Comparison of ENCODE assay signal across 35 cellular contexts in genomic region chr11:2167141-2168045, GRCh38. TPM values are rescaled to one million over a fixed set of nuclear protein-coding genes. Genes with fewer than 3 reads are reported as not detected.
"Had no signal": no experiment of that assay in that cellular context is flagged by ENCODE, and none has a peak within 500 bp of the region (broad histone marks: within the 10 kb centered on the region; RNA-seq: fewer than 3 reads in every experiment).

No MANE protein-coding gene starts in this region.

- H3K9me3 Mint-ChIP-seq: naive thymus-derived CD4-positive, alpha-beta T cell; natural killer cell; nephron; neural progenitor cell; stimulated activated memory B cell treated with anti-CD40 and anti-IgM and Interleukin-4, amounts not matched to agents 10 μg/mL and 1 μg/mL and 100 μg/mL, for 72 hours; stimulated activated naive CD8-positive, alpha-beta T cell treated with anti-CD3 and anti-CD28 coated beads, Interleukin-15, amount 100 ng/mL, for 72 hours had no signal

- ATAC-seq: stimulated activated memory B cell treated with anti-CD40 and anti-IgM and Interleukin-4, amounts not matched to agents 10 μg/mL and 1 μg/mL and 100 μg/mL, for 72 hours; stimulated activated naive CD8-positive, alpha-beta T cell treated with anti-CD3 and anti-CD28 coated beads, Interleukin-15, amount 100 ng/mL, for 72 hours; stimulated activated naive CD8-positive, alpha-beta T cell treated with anti-CD3 and anti-CD28 coated beads, Interleukin-15, Interleukin-2, amounts not matched to agents 100 U/mL and 50 U/mL, for 24 hours had no signal

- H3K9ac ChIP-seq: neural progenitor cell, parathyroid adenoma had no signal

- H3K27ac Mint-ChIP-seq: natural killer cell; nephron; neural progenitor cell; progenitor cell of endocrine pancreas; stimulated activated memory B cell treated with anti-CD40 and anti-IgM and Interleukin-4, amounts not matched to agents 10 μg/mL and 1 μg/mL and 100 μg/mL, for 72 hours; stimulated activated naive CD8-positive, alpha-beta T cell treated with anti-CD3 and anti-CD28 coated beads, Interleukin-15, amount 100 ng/mL, for 72 hours had no signal

- H3K27me3 ChIP-seq: ovary, testis, vagina had no signal

- H3K4me3 Mint-ChIP-seq: naive thymus-derived CD4-positive, alpha-beta T cell; natural killer cell; nephron; neural progenitor cell; stimulated activated memory B cell treated with anti-CD40 and anti-IgM and Interleukin-4, amounts not matched to agents 10 μg/mL and 1 μg/mL and 100 μg/mL, for 72 hours; stimulated activated naive CD8-positive, alpha-beta T cell treated with anti-CD3 and anti-CD28 coated beads, Interleukin-15, amount 100 ng/mL, for 72 hours had no signal

- H3K79me2 ChIP-seq: parathyroid adenoma had no signal

- H2AFZ ChIP-seq: parathyroid adenoma had no signal

- H3K27ac ChIP-seq: neural progenitor cell, neutrophil, ovary, parathyroid adenoma, psoas muscle, skin epidermis, suprapubic skin, testis, tibial artery, transverse colon, upper lobe of left lung, vagina had no signal

- H3K4me1 Mint-ChIP-seq: naive thymus-derived CD4-positive, alpha-beta T cell; natural killer cell; nephron; stimulated activated memory B cell treated with anti-CD40 and anti-IgM and Interleukin-4, amounts not matched to agents 10 μg/mL and 1 μg/mL and 100 μg/mL, for 72 hours; stimulated activated naive CD8-positive, alpha-beta T cell treated with anti-CD3 and anti-CD28 coated beads, Interleukin-15, amount 100 ng/mL, for 72 hours had no signal

- H3K36me3 Mint-ChIP-seq: naive thymus-derived CD4-positive, alpha-beta T cell; natural killer cell; neural progenitor cell; stimulated activated memory B cell treated with anti-CD40 and anti-IgM and Interleukin-4, amounts not matched to agents 10 μg/mL and 1 μg/mL and 100 μg/mL, for 72 hours had no signal

- H3K36me3 ChIP-seq: neural progenitor cell, neutrophil, ovary, spleen, suprapubic skin, tibial artery, transverse colon, upper lobe of left lung, vagina had no signal

- H3K9me3 ChIP-seq: neutrophil, ovary, psoas muscle, spleen, suprapubic skin, testis, tibial artery, transverse colon, upper lobe of left lung, vagina had no signal

- H3K4me1 ChIP-seq: parathyroid adenoma had no signal

- H3K4me2 ChIP-seq: neural progenitor cell, smooth muscle cell had no signal

- H3K4me3 ChIP-seq: neural progenitor cell, skin epidermis, smooth muscle cell, tibial artery had no signal

- DNase-seq: naive thymus-derived CD4-positive, alpha-beta T cell; natural killer cell; nucleus accumbens; posterior cingulate gyrus; psoas muscle; right cardiac atrium; spleen; stimulated activated CD4-positive, alpha-beta T cell treated with anti-CD3 and anti-CD28 coated beads, Interleukin-12 subunit alpha, Interleukin-12 subunit beta, amount 100 ng/mL, for 4 hours; stimulated activated CD4-positive, alpha-beta T cell treated with anti-CD3 and anti-CD28 coated beads, Interleukin-1b, Interleukin-23, amount 100 ng/mL, for 48 hours; stimulated activated CD4-positive, alpha-beta T cell treated with anti-CD3 and anti-CD28 coated beads, Interleukin-4, amount 100 ng/mL, for 1 hour; stimulated activated CD4-positive, alpha-beta T cell treated with anti-CD3 and anti-CD28 coated beads, Interleukin-4, amount 100 ng/mL, for 4 hours; stimulated activated CD8-positive, alpha-beta memory T cell treated with anti-CD3 and anti-CD28 coated beads, Interleukin-4, amount 100 ng/mL, for 48 hours; stimulated activated naive CD4-positive, alpha-beta T cell; stimulated activated naive CD8-positive, alpha-beta T cell treated with anti-CD3 and anti-CD28 coated beads, Interleukin-15, amount 100 ng/mL, for 72 hours; stimulated activated naive CD8-positive, alpha-beta T cell treated with anti-CD3 and anti-CD28 coated beads, Interleukin-15, Interleukin-2, amounts not matched to agents 100 U/mL and 50 U/mL, for 24 hours; substantia nigra; tibial artery; transverse colon had no signal

RNA-seq across cellular contexts. Expression of gene TH, which starts 4.2 kb away (rescaled TPM):
- total RNA-seq: naive thymus-derived CD4-positive, alpha-beta T cell; natural killer cell; omental fat pad; right cardiac atrium; smooth muscle cell; transverse colon; upper lobe of left lung had no signal
- polyA plus RNA-seq: naive thymus-derived CD4-positive, alpha-beta T cell; right cardiac atrium; smooth muscle cell had no signal

RNA-seq across cellular contexts. Expression of gene INS, which starts 6.4 kb away (rescaled TPM):
- total RNA-seq: naive thymus-derived CD4-positive, alpha-beta T cell; natural killer cell; omental fat pad; psoas muscle; renal cortical epithelial cell; smooth muscle cell; suprapubic skin; testis; transverse colon; ureter; vagina had no signal
- polyA plus RNA-seq: naive thymus-derived CD4-positive, alpha-beta T cell; neural cell; ovary; right cardiac atrium; smooth muscle cell had no signal

RNA-seq across cellular contexts. Expression of gene IGF2, which starts 28.2 kb away (rescaled TPM):
- total RNA-seq: natural killer cell had no signal
- polyA plus RNA-seq: naive thymus-derived CD4-positive, alpha-beta T cell; neural cell had no signal
